Comparison of ENCODE assay signal across 8 cellular contexts in genomic region chr2:231786177-231786916, GRCh38. TPM values are rescaled to one million over a fixed set of nuclear protein-coding genes. Genes with fewer than 3 reads are reported as not detected.
DNase-seq lines count a peak whose midpoint lies in the region; ATAC-seq and TF ChIP-seq lines count a peak whose summit lies in the region.

COPS7B (plus strand) TSS chr2:231786445; CDS start chr2:231788571, 2,126 bp downstream.

- no peaks in the 10 kb centered on the region for H3K9me3 ChIP-seq in HCT116 (ENCODE audit: control insufficient read depth in 1 of 2, insufficient read depth in 1 of 2, low read depth in 1 of 2, low read length in 2 of 2)
- no peaks in the 10 kb centered on the region for H3K9me3 ChIP-seq in osteoblast (ENCODE audit: low read depth, low read length)
- H3K9me3 ChIP-seq in testis = no peaks in the 10 kb centered on the region

- H3K4me1 Mint-ChIP-seq in activated naive CD4-positive, alpha-beta T cell treated with anti-CD3 and anti-CD28 coated beads, Interleukin-2, amount 50 U/mL, for 24 hours = peaks cover 76% of the 10 kb centered on the region

- TF ChIP-seq CTCF in HCT116 (IDR thresholded peaks at IDR 0.05 in 2 of 3, conservative IDR thresholded peaks at IDR 0.05 in 1 of 3; ENCODE audit: borderline replicate concordance in 1 of 3, insufficient read depth in 1 of 3, low read depth in 2 of 3, low read length in 2 of 3) (peak; percentile 46 to 73 (median 55); a peak in 5 of 6 replicates), osteoblast (IDR thresholded peaks at IDR 0.05; ENCODE audit: extremely low read depth, low read depth, low read length) (peak; percentile 56), testis (IDR thresholded peaks at IDR 0.05) (peak in 2 of 3 experiments; percentile 18 to 31)

- H3K4me3 Mint-ChIP-seq in activated naive CD4-positive, alpha-beta T cell treated with anti-CD3 and anti-CD28 coated beads, Interleukin-2, amount 50 U/mL, for 24 hours = peak within 1 kb of the TSS; percentile 97

- TF ChIP-seq POLR2A in HCT116 (IDR thresholded peaks at IDR 0.05; ENCODE audit: borderline replicate concordance, extremely low read depth, insufficient read depth, insufficient read length) (no peak), testis (IDR thresholded peaks at IDR 0.05) (no peak)

- H3K27ac ChIP-seq in HCT116 (ENCODE audit: low read depth, low read length) (peak within 1 kb of the TSS; percentile 83), osteoblast (ENCODE audit: low read depth, low read length) (peak within 1 kb of the TSS; percentile 65), testis (peak within 1 kb of the TSS; percentile 16 to 66)

- 1 to 3% methylated on average over 18 to 63 of the region's 69 CpGs for WGBS in testis, 2 donors

- H3K79me2 ChIP-seq in HCT116 (ENCODE audit: insufficient read depth, low read length) (peaks cover 57% of the 10 kb centered on the region), osteoblast (ENCODE audit: insufficient read depth, low read length) (peaks cover 70% of the 10 kb centered on the region)

- CTCF ChIA-PET in HCT116 (lab: Charles Lee) = no interaction called here

- peak; percentile 42; the same call in 1 of the 2 replicates for TF ChIP-seq RAD21 in HCT116 (IDR thresholded peaks at IDR 0.05; ENCODE audit: low read depth)

- RAD21 ChIA-PET in HCT116 (lab: Charles Lee; ENCODE audit: low non-redundant PET in 1 of 2, low total read pairs in 2 of 2, uncharacterized antibody in 2 of 2, unreplicated experiment in 2 of 2) = no interaction called here

- H3K27me3 ChIP-seq in HCT116 (ENCODE audit: insufficient read depth, low read length) = no peaks in the 10 kb centered on the region
- no peaks in the 10 kb centered on the region for H3K27me3 ChIP-seq in osteoblast (ENCODE audit: insufficient read depth, low read length)
- no peaks in the 10 kb centered on the region for H3K27me3 ChIP-seq in testis

- peak within 1 kb of the TSS; percentile 94 for H3K27ac Mint-ChIP-seq in activated naive CD4-positive, alpha-beta T cell treated with anti-CD3 and anti-CD28 coated beads, Interleukin-2, amount 50 U/mL, for 24 hours

- H3K4me3 ChIP-seq in HCT116 (replicated peaks in 1 of 2; ENCODE audit: low read depth in 1 of 2, low read length in 2 of 2) = peak within 1 kb of the TSS; percentile 87 to 95
- H3K4me3 ChIP-seq in osteoblast (ENCODE audit: insufficient read depth, low read length) = peak within 1 kb of the TSS; percentile 91
- H3K4me3 ChIP-seq in testis = peak within 1 kb of the TSS; percentile 90 to 94

- BruUV-seq in HCT116 (replicated peaks; lab: Mats Ljungman, UMichigan) = no TSS peak

- H3K9me3 Mint-ChIP-seq in activated naive CD4-positive, alpha-beta T cell treated with anti-CD3 and anti-CD28 coated beads, Interleukin-2, amount 50 U/mL, for 24 hours = no peaks in the 10 kb centered on the region

- peaks cover 5% of the 10 kb centered on the region for H3K36me3 Mint-ChIP-seq in activated naive CD4-positive, alpha-beta T cell treated with anti-CD3 and anti-CD28 coated beads, Interleukin-2, amount 50 U/mL, for 24 hours

- no peaks in the 10 kb centered on the region for H3K27me3 Mint-ChIP-seq in activated naive CD4-positive, alpha-beta T cell treated with anti-CD3 and anti-CD28 coated beads, Interleukin-2, amount 50 U/mL, for 24 hours

- peaks cover 4 to 19% of the 10 kb centered on the region in 2 experiments; a peak in 3 of 4 replicates for H3K36me3 ChIP-seq in HCT116 (ENCODE audit: control insufficient read depth in 1 of 2, insufficient read depth in 2 of 2, low read length in 2 of 2)
- peaks cover 12% of the 10 kb centered on the region for H3K36me3 ChIP-seq in osteoblast (ENCODE audit: insufficient read depth, low read length)
- no peaks in the 10 kb centered on the region for H3K36me3 ChIP-seq in testis (ENCODE audit: low read depth, missing control alignments)

- H3K9me2 ChIP-seq in HCT116 (ENCODE audit: insufficient read depth) = no peaks in the 10 kb centered on the region

- H3K4me2 ChIP-seq in HCT116 (ENCODE audit: low read length) = peak within 1 kb of the TSS; percentile 84
- H3K4me2 ChIP-seq in osteoblast (ENCODE audit: insufficient read depth, low read length) = peak within 1 kb of the TSS; percentile 94

- DNase-seq in GDM1 (lab: John Stamatoyannopoulos, UW) (peak; percentile 87), HCT116 (ENCODE audit: low read depth, low spot score) (peak; percentile 68), NAMALWA (ENCODE audit: low spot score) (peak; percentile 82), glomerular visceral epithelial cell (ENCODE audit: extremely low spot score) (peak; percentile 78), osteoblast (ENCODE audit: insufficient read length, low spot score, missing footprints) (peak; percentile 94), testis (peak; percentile 85)

- H4K20me1 ChIP-seq in HCT116 (ENCODE audit: insufficient read depth) (no peaks in the 10 kb centered on the region), osteoblast (ENCODE audit: insufficient read depth, low read length) (peaks cover 9% of the 10 kb centered on the region)

- POLR2A ChIA-PET in HCT116 (lab: Charles Lee) = no interaction called here

- H2AFZ ChIP-seq in HCT116 (ENCODE audit: low read depth, low read length, poor library complexity, severe bottlenecking) = peak within 1 kb of the TSS; percentile 3
- peak within 1 kb of the TSS; percentile 98 for H2AFZ ChIP-seq in osteoblast (ENCODE audit: low read length)

- H3K9ac ChIP-seq in HCT116 (ENCODE audit: low read length) = peak within 1 kb of the TSS; percentile 65

- ATAC-seq in HCT116 (peak; percentile 78), SK-N-SH treated with all-trans-retinoic acid at 6 μM for 48 hours (peak; percentile 81)

- H3K4me1 ChIP-seq in HCT116 (ENCODE audit: control insufficient read depth in 1 of 2, insufficient read depth in 2 of 2, low read length in 2 of 2) (peaks cover 11 to 23% of the 10 kb centered on the region in 2 experiments), osteoblast (ENCODE audit: insufficient read depth, low read length) (peaks cover 21% of the 10 kb centered on the region), testis (peaks cover 12% of the 10 kb centered on the region)

- intact Hi-C loops in HCT116 (cut with micrococcal nuclease) = loop anchor here (5.0 kb wide), 2 partner anchors 109 to 174 kb away; no protein-coding TSS in a partner anchor
- intact Hi-C loops in testis (cut with DNase I; ENCODE audit: low total_unique reads) = no loop called here

TF ChIP-seq in HCT116, 20 proteins besides CTCF, POLR2A, EP300 and RAD21 (continues in another document):
- TF ChIP-seq ELF1 (IDR thresholded peaks at IDR 0.05; ENCODE audit: borderline replicate concordance, low read depth) (no peak; the same call in 1 of the 2 replicates), EZH2 (IDR thresholded peaks at IDR 0.05) (no peak), ZBTB33 (IDR thresholded peaks at IDR 0.05; ENCODE audit: extremely low read depth, insufficient replicate concordance, low read length) (peak; percentile 68), SIN3A (IDR thresholded peaks at IDR 0.05; ENCODE audit: low read depth) (peak; percentile 70; the same call in 1 of the 2 replicates), SRF (IDR thresholded peaks at IDR 0.05; ENCODE audit: low read depth) (peak; percentile 81), TCF7L2 (IDR thresholded peaks at IDR 0.05; ENCODE audit: borderline replicate concordance, extremely low read depth, insufficient read depth, insufficient read length) (peak; percentile 62)

TF ChIP-seq in SK-N-SH treated with all-trans-retinoic acid at 6 μM for 48 hours, 23 proteins besides CTCF, POLR2A, EP300 and RAD21:
- TF ChIP-seq CREB5 (CRISPR knock-in tag; IDR thresholded peaks at IDR 0.05; ENCODE audit: low read depth) = no peak
- 0 out of 2 replicates have a peak, but pooled peaks have one; percentile 28 for TF ChIP-seq GLIS3 (CRISPR knock-in tag; IDR thresholded peaks at IDR 0.05)
- no peak for TF ChIP-seq TCF4 (CRISPR knock-in tag; IDR thresholded peaks at IDR 0.05; ENCODE audit: borderline replicate concordance)
- TF ChIP-seq ZC3H10 (CRISPR knock-in tag; IDR thresholded peaks at IDR 0.05) = no peak
- TF ChIP-seq ZNF8 (CRISPR knock-in tag; IDR thresholded peaks at IDR 0.05) = no peak
- TF ChIP-seq TSHZ2 (CRISPR knock-in tag; IDR thresholded peaks at IDR 0.05) = 0 out of 2 replicates have a peak, but pooled peaks have one; percentile 40
- no peak for TF ChIP-seq ARNTL (CRISPR knock-in tag; IDR thresholded peaks at IDR 0.05; ENCODE audit: borderline replicate concordance, low read depth)
TF ChIP-seq in SK-N-SH treated with all-trans-retinoic acid at 6 μM for 48 hours: peak in this region for 2.

RNA-seq across cellular contexts. Expression of gene COPS7B, which starts in this region (rescaled TPM):
- 52.9 TPM for total RNA-seq in HCT116 (2021; ENCODE audit: unreplicated experiment)
- 30.9 and 37.5 TPM in 2 replicates for polyA plus RNA-seq in HCT116 (2012)
- 19.5 and 19.7 TPM in 2 replicates for total RNA-seq in osteoblast
- total RNA-seq in testis = 10 to 100 TPM; 68.8 to 71.2 TPM
- 84.8 TPM for polyA plus RNA-seq in testis (ENCODE audit: insufficient read depth, low read depth, low replicate concordance)

Comparison
In these comparisons a context has a peak if more than half of its experiments do, and no peak if none do; other contexts are left out.
1. Peak in every context shown above with its lines: DNase-seq, ATAC-seq, H3K4me3 ChIP-seq and H3K27ac ChIP-seq.